8 cellular contexts compared by ENCODE assay signal in genomic region chr15:52179278-52180195, GRCh38. TPM values are rescaled to one million over a fixed set of nuclear protein-coding genes. Genes with fewer than 3 reads are reported as not detected.
DNase-seq lines count a peak whose midpoint lies in the region; ATAC-seq and TF ChIP-seq lines count a peak whose summit lies in the region.

No MANE protein-coding gene starts in this region.

- H3K4me2 ChIP-seq in DND-41 (ENCODE audit: insufficient read depth, low read length) (peak overlapping the region; percentile 83), fibroblast of lung (ENCODE audit: extremely low read depth, insufficient read depth, low read length) (peak overlapping the region; percentile 95)

- peak overlapping the region; percentile 23 to 65; a peak in 3 of 4 replicates for H3K4me3 ChIP-seq in DND-41 (ENCODE audit: low read depth in 1 of 2, low read length in 2 of 2)
- peak overlapping the region; percentile 57 to 76 (median 70) for H3K4me3 ChIP-seq in fibroblast of lung (replicated peaks in 1 of 4; ENCODE audit: control extremely low read depth in 1 of 4, insufficient read depth in 1 of 4, low read depth in 3 of 4, low read length in 4 of 4)

- H3K27me3 ChIP-seq in DND-41 (ENCODE audit: insufficient read depth, low read length, poor library complexity), result no peaks in the 10 kb centered on the region
- H3K27me3 ChIP-seq in fibroblast of lung (ENCODE audit: control insufficient read depth, insufficient read depth, low read length), result no peaks in the 10 kb centered on the region

- H3K27ac ChIP-seq in DND-41 (ENCODE audit: low read length), result peak overlapping the region; percentile 36; the same call in 1 of the 2 replicates
- H3K27ac ChIP-seq in fibroblast of lung (ENCODE audit: insufficient read depth, low read length), result peak overlapping the region; percentile 82

- ATAC-seq in DND-41 (ENCODE audit: insufficient read depth, low read depth), result peak; percentile 87
- ATAC-seq in GM21619 (IDR thresholded peaks at IDR 0.05; ENCODE audit: unreplicated experiment), result peak; percentile 77
- peak; percentile 88 for ATAC-seq in activated T-helper 17 cell treated with anti-CD3 and anti-CD28 coated beads, Interleukin-2, amount 50 U/mL, for 72 hours (replicated peaks)
- peak; percentile 82 to 90 (median 84) for ATAC-seq in natural killer cell

- intact Hi-C loops in natural killer cell (cut with micrococcal nuclease), result loop anchor here (2.0 kb wide), 1 partner anchor 29 kb away; no protein-coding TSS in a partner anchor

- H2AFZ ChIP-seq in DND-41 (ENCODE audit: low read depth, low read length) (peak overlapping the region; percentile 70), fibroblast of lung (ENCODE audit: low read length) (peak overlapping the region; percentile 98)

- no peaks in the 10 kb centered on the region for H3K9me3 ChIP-seq in DND-41 (ENCODE audit: insufficient read depth, low read length, severe bottlenecking)
- H3K9me3 ChIP-seq in fibroblast of lung (ENCODE audit: control insufficient read depth, insufficient read depth, low read depth, low read length), result no peaks in the 10 kb centered on the region

- DNase-seq in DND-41 (peak; percentile 80), fibroblast of lung (ENCODE audit: low read depth in 2 of 2) (peak; percentile 66 to 76), natural killer cell (peak; percentile 79)
- DNase-seq in stimulated activated naive CD4-positive, alpha-beta T cell (lab: John Stamatoyannopoulos, UW), result peak; percentile 79 to 92 (median 85)

- no peaks in the 10 kb centered on the region for H3K36me3 ChIP-seq in DND-41 (ENCODE audit: insufficient read depth, low read length)
- H3K36me3 ChIP-seq in fibroblast of lung (ENCODE audit: control insufficient read depth, insufficient read depth, low read length), result no peaks in the 10 kb centered on the region

- no peak for TF ChIP-seq RAD21 in Ishikawa (IDR thresholded peaks at IDR 0.05; ENCODE audit: low read depth)

- H3K36me3 Mint-ChIP-seq in activated T-helper 17 cell treated with anti-CD3 and anti-CD28 coated beads, Interleukin-2, amount 50 U/mL, for 72 hours (ENCODE audit: low read depth), result no peaks in the 10 kb centered on the region
- H3K36me3 Mint-ChIP-seq in natural killer cell, result no peaks in the 10 kb centered on the region

- H3K79me2 ChIP-seq in DND-41 (ENCODE audit: insufficient read depth, low read length) (0 out of 2 replicates have a peak, but pooled peaks cover 7% of the 10 kb centered on the region), fibroblast of lung (ENCODE audit: control insufficient read depth, insufficient read depth, low read length) (no peaks in the 10 kb centered on the region)

- peaks cover 23% of the 10 kb centered on the region for H3K4me1 ChIP-seq in DND-41 (ENCODE audit: insufficient read depth, low read length)
- H3K4me1 ChIP-seq in fibroblast of lung (ENCODE audit: control insufficient read depth, extremely low read depth, insufficient read depth, low read length), result peaks cover 6% of the 10 kb centered on the region

- peaks cover 25% of the 10 kb centered on the region for H3K4me1 Mint-ChIP-seq in activated T-helper 17 cell treated with anti-CD3 and anti-CD28 coated beads, Interleukin-2, amount 50 U/mL, for 72 hours
- H3K4me1 Mint-ChIP-seq in natural killer cell, result peaks cover 27 to 28% of the 10 kb centered on the region in 2 donors

- H3K9me3 Mint-ChIP-seq in activated T-helper 17 cell treated with anti-CD3 and anti-CD28 coated beads, Interleukin-2, amount 50 U/mL, for 72 hours, result no peaks in the 10 kb centered on the region
- H3K9me3 Mint-ChIP-seq in natural killer cell, result no peaks in the 10 kb centered on the region

- TF ChIP-seq CTCF in DND-41 (IDR thresholded peaks at IDR 0.05; ENCODE audit: borderline replicate concordance, extremely low read depth, low read length, poor library complexity, severe bottlenecking) (no peak), fibroblast of lung (conservative IDR thresholded peaks at IDR 0.05 in 1 of 2, IDR thresholded peaks at IDR 0.05 in 1 of 2; ENCODE audit: low read depth in 1 of 2, low read length in 2 of 2) (no peak), natural killer cell (IDR thresholded peaks at IDR 0.05) (no peak)

- H4K20me1 ChIP-seq in DND-41 (ENCODE audit: insufficient read depth, low read length) (no peaks in the 10 kb centered on the region), fibroblast of lung (ENCODE audit: control insufficient read depth, extremely low read depth, insufficient read depth, low read length) (no peaks in the 10 kb centered on the region)

- H3K9ac ChIP-seq in DND-41 (ENCODE audit: low read depth, low read length), result peak overlapping the region; percentile 61
- peak overlapping the region; percentile 88 for H3K9ac ChIP-seq in fibroblast of lung (ENCODE audit: insufficient read depth, low read length)

- no peaks in the 10 kb centered on the region for H3K27me3 Mint-ChIP-seq in activated T-helper 17 cell treated with anti-CD3 and anti-CD28 coated beads, Interleukin-2, amount 50 U/mL, for 72 hours
- no peaks in the 10 kb centered on the region for H3K27me3 Mint-ChIP-seq in natural killer cell (ENCODE audit: low read depth in 2 of 2)

- peak overlapping the region; percentile 95 for H3K27ac Mint-ChIP-seq in activated T-helper 17 cell treated with anti-CD3 and anti-CD28 coated beads, Interleukin-2, amount 50 U/mL, for 72 hours
- peak overlapping the region; percentile 91 to 98 for H3K27ac Mint-ChIP-seq in natural killer cell

- H3K4me3 Mint-ChIP-seq in activated T-helper 17 cell treated with anti-CD3 and anti-CD28 coated beads, Interleukin-2, amount 50 U/mL, for 72 hours, result peak overlapping the region; percentile 89
- peak overlapping the region; percentile 96 for H3K4me3 Mint-ChIP-seq in natural killer cell

- TF ChIP-seq EP300 in Ishikawa (IDR thresholded peaks at IDR 0.05; ENCODE audit: borderline replicate concordance), result no peak

TF ChIP-seq in Ishikawa, 13 proteins besides CTCF, POLR2A, EP300 and RAD21 (continues in another document):
- TF ChIP-seq NFIC (IDR thresholded peaks at IDR 0.05), result peak; percentile 17; the same call in 1 of the 2 replicates
- TF ChIP-seq TEAD4 (IDR thresholded peaks at IDR 0.05), result 0 out of 2 replicates have a peak, but pooled peaks have one; percentile 9
- no peak for TF ChIP-seq USF1 (IDR thresholded peaks at IDR 0.05)
- peak; percentile 34; the same call in 1 of the 2 replicates for TF ChIP-seq EGR1 (IDR thresholded peaks at IDR 0.05)
- no peak for TF ChIP-seq ZBTB7A (IDR thresholded peaks at IDR 0.05; ENCODE audit: low read depth)
- TF ChIP-seq CREB1 (IDR thresholded peaks at IDR 0.05; ENCODE audit: low read depth), result no peak
- TF ChIP-seq TCF12 (IDR thresholded peaks at IDR 0.05; ENCODE audit: low read depth), result peak; percentile 17; the same call in 1 of the 2 replicates

TF ChIP-seq in PFSK-1, 5 proteins besides CTCF, POLR2A, EP300 and RAD21:
- TF ChIP-seq POLR2AphosphoS5 (IDR thresholded peaks at IDR 0.05; ENCODE audit: low read depth, low read length) (peak; percentile 68; the same call in 1 of the 2 replicates), REST (IDR thresholded peaks at IDR 0.05; ENCODE audit: insufficient read depth in 1 of 2, low read depth in 2 of 2, low read length in 2 of 2) (0 out of 4 replicates have a peak, but pooled peaks of 1 of the 2 experiments have one; percentile 21), TAF1 (IDR thresholded peaks at IDR 0.05; ENCODE audit: borderline replicate concordance, insufficient read depth, low read length) (no peak), SIN3A (IDR thresholded peaks at IDR 0.05; ENCODE audit: borderline replicate concordance, insufficient read depth, low read length) (no peak), FOXP2 (optimal IDR thresholded peaks at IDR 0.05; ENCODE audit: borderline replicate concordance, extremely low read depth, extremely low read length, insufficient read depth) (peak; percentile 57)

RNA-seq across cellular contexts. Expression of gene GNB5, which starts 11.7 kb away (rescaled TPM):
- 61.3 TPM for polyA plus RNA-seq in PFSK-1 (2012; ENCODE audit: insufficient read length, low read depth)
- total RNA-seq in activated T-helper 17 cell treated with anti-CD3 and anti-CD28 coated beads, Interleukin-2, amount 50 U/mL, for 72 hours, result 10 to 100 TPM; 19.5 to 21.9 TPM
- 40.3 and 52.2 TPM in 2 replicates for total RNA-seq in fibroblast of lung
- 27.4 and 44.0 TPM in 2 replicates for polyA plus RNA-seq in fibroblast of lung
- 25.8 and 33.4 TPM in 2 replicates for polyA plus RNA-seq in fibroblast of lung (2012)
- 14.9 and 20.5 TPM in 2 replicates for polyA minus RNA-seq in fibroblast of lung (ENCODE audit: low replicate concordance)
- total RNA-seq in natural killer cell, result 10 to 100 TPM; 22.5 to 31.3 (median 23.0) TPM

Comparison
In these comparisons a context has a peak if more than half of its experiments do, and no peak if none do; other contexts are left out.
1. Peak in every context shown above with its lines: DNase-seq, ATAC-seq, H3K4me3 ChIP-seq and H3K27ac ChIP-seq.